Comparison of ENCODE assay signal across 22 cellular contexts in genomic region chr3:171313702-171314101, GRCh38.
"Had no signal": no experiment of that assay in that cellular context is flagged by ENCODE, and none has a peak within 500 bp of the region (broad histone marks: within the 10 kb centered on the region; RNA-seq: fewer than 3 reads in every experiment).

No MANE protein-coding gene starts in this region.

- H3K27ac Mint-ChIP-seq: activated B cell treated with CpG ODN at 0.5 μM for 24 hours; activated CD4-positive, alpha-beta memory T cell treated with anti-CD3 and anti-CD28 coated beads, Interleukin-2, amount 10 ng/mL, durations not matched to agents 7 days and 5 days; activated naive CD4-positive, alpha-beta T cell treated with anti-CD3 and anti-CD28 coated beads, Interleukin-2, amount 50 U/mL, for 72 hours had no signal

- ATAC-seq: activated naive CD4-positive, alpha-beta T cell treated with anti-CD3 and anti-CD28 coated beads, Interleukin-2, amount 50 U/mL, for 72 hours had no signal

- DNase-seq: activated B cell treated with CpG ODN at 0.5 μM for 24 hours; activated CD4-positive, alpha-beta memory T cell treated with anti-CD3 and anti-CD28 coated beads, Interleukin-2, amount 10 ng/mL, durations not matched to agents 7 days and 5 days; activated CD4-positive, alpha-beta T cell treated with anti-CD3 and anti-CD28 coated beads for 1 hour; activated CD4-positive, alpha-beta T cell treated with anti-CD3 and anti-CD28 coated beads, Interleukin-2, amount 50 U/mL, for 1 hour; activated CD8-positive, alpha-beta memory T cell treated with anti-CD3 and anti-CD28 coated beads, Interleukin-2, amount 50 U/mL, for 48 hours; activated T-cell treated with anti-CD3 and anti-CD28 coated beads, Interleukin-2, amount 50 U/mL, for 1 hour; caudate nucleus; MV-4-11; NCI-H1092 treated with DMSO at 0.1 percent for 48 hours; NCI-H1417 treated with DMSO at 0.1 percent for 48 hours; NCI-H1694; NCI-H2029; NCI-H2107; NCI-H2171 treated with DMSO at 0.1 percent for 48 hours; NCI-H226; NCI-H526; NCI-H774; SIG-M5; T-helper 2 cell; T1000 had no signal

- H3K4me3 Mint-ChIP-seq: activated B cell treated with CpG ODN at 0.5 μM for 24 hours; activated CD4-positive, alpha-beta memory T cell treated with anti-CD3 and anti-CD28 coated beads, Interleukin-2, amount 10 ng/mL, durations not matched to agents 7 days and 5 days had no signal

- H3K27me3 Mint-ChIP-seq: activated B cell treated with CpG ODN at 0.5 μM for 24 hours; activated CD4-positive, alpha-beta memory T cell treated with anti-CD3 and anti-CD28 coated beads, Interleukin-2, amount 10 ng/mL, durations not matched to agents 7 days and 5 days had no signal

- H3K9me3 Mint-ChIP-seq: activated B cell treated with CpG ODN at 0.5 μM for 24 hours; activated CD4-positive, alpha-beta memory T cell treated with anti-CD3 and anti-CD28 coated beads, Interleukin-2, amount 10 ng/mL, durations not matched to agents 7 days and 5 days had no signal

- H3K27ac ChIP-seq: KMS-11 had no signal

- H3K4me1 Mint-ChIP-seq: activated B cell treated with CpG ODN at 0.5 μM for 24 hours had no signal
